ENCODE assay signal across 5 cellular contexts in genomic region chr13:41823486-41823885, GRCh38.
"Had no signal": no experiment of that assay in that cellular context is flagged by ENCODE, and none has a peak within 500 bp of the region (broad histone marks: within the 10 kb centered on the region; RNA-seq: fewer than 3 reads in every experiment).

No MANE protein-coding gene starts in this region.

- H3K4me3 ChIP-seq: GM23338, K562 had no signal

- H3K4me3 Mint-ChIP-seq: GM23338, H9 had no signal

- H3K4me2 ChIP-seq: GM23338 had no signal

- H2AFZ ChIP-seq: GM23338 had no signal

- H3K27ac Mint-ChIP-seq: GM23338, H9 had no signal

- H3K9me3 Mint-ChIP-seq: GM23338, H9 had no signal

- DNase-seq: H9, HCEC 1CT, IMR-90 had no signal
